In genomic region chr2:240832205-240832727, GRCh38 we compare ENCODE assay signal across 8 cellular contexts. TPM values are rescaled to one million over a fixed set of nuclear protein-coding genes. Genes with fewer than 3 reads are reported as not detected.
DNase-seq lines count a peak whose midpoint lies in the region; ATAC-seq and TF ChIP-seq lines count a peak whose summit lies in the region.

No MANE protein-coding gene starts in this region.

- H3K36me3 Mint-ChIP-seq in T-helper 1 cell treated with Interleukin-12 subunit alpha and Interleukin-12 subunit beta and Interleukin-4 antibody, amounts not matched to agents 30 μg/mL and 1 μg/mL, for 36 hours (ENCODE audit: low read depth), result no peaks in the 10 kb centered on the region
- no peaks in the 10 kb centered on the region for H3K36me3 Mint-ChIP-seq in type B pancreatic cell

- H3K27me3 ChIP-seq in prostate gland (replicated peaks; ENCODE audit: insufficient read depth), result no peaks in the 10 kb centered on the region

- peak overlapping the region; percentile 49 for H3K27ac Mint-ChIP-seq in T-helper 1 cell treated with Interleukin-12 subunit alpha and Interleukin-12 subunit beta and Interleukin-4 antibody, amounts not matched to agents 30 μg/mL and 1 μg/mL, for 36 hours
- H3K27ac Mint-ChIP-seq in type B pancreatic cell, result no peak overlapping the region

- intact Hi-C loops in left cardiac atrium (cut with DNase I) (loop anchor here (10.0 kb wide), 1 partner anchor 317 kb away; no protein-coding TSS in a partner anchor), prostate gland (cut with DNase I) (no loop called here)

- H3K4me3 ChIP-seq in HEK293 (ENCODE audit: low read depth, low read length) (peak overlapping the region; percentile 18), prostate gland (peak overlapping the region; percentile 5 to 24)

- TF ChIP-seq CTCF in HEK293 (tag by site-specific recombination; IDR thresholded peaks at IDR 0.05) (no peak), prostate gland (IDR thresholded peaks at IDR 0.05) (no peak), type B pancreatic cell (conservative IDR thresholded peaks at IDR 0.05) (no peak)

- TF ChIP-seq POLR2A in prostate gland (IDR thresholded peaks at IDR 0.05), result no peak

- H3K4me1 ChIP-seq in HEK293 (ENCODE audit: control insufficient read depth, insufficient read depth, low read length) (peaks cover 2% of the 10 kb centered on the region; the same call in 1 of the 2 replicates), prostate gland (replicated peaks) (peaks cover 5% of the 10 kb centered on the region)

- 3% methylated on average over 51 of the region's 54 CpGs for WGBS in prostate gland

- CTCF ChIA-PET in HEK293 (lab: Yijun Ruan, JAX), result no interaction called here

- H3K27me3 Mint-ChIP-seq in T-helper 1 cell treated with Interleukin-12 subunit alpha and Interleukin-12 subunit beta and Interleukin-4 antibody, amounts not matched to agents 30 μg/mL and 1 μg/mL, for 36 hours (ENCODE audit: low read depth), result peaks cover 41% of the 10 kb centered on the region
- H3K27me3 Mint-ChIP-seq in type B pancreatic cell, result peaks cover 43% of the 10 kb centered on the region

- H3K36me3 ChIP-seq in HEK293 (ENCODE audit: control insufficient read depth in 2 of 2, insufficient read depth in 1 of 2, low read length in 2 of 2) (no peaks in the 10 kb centered on the region), prostate gland (no peaks in the 10 kb centered on the region)

- peak; percentile 98 for DNase-seq in ELF-1 (ENCODE audit: low read depth, low spot score)
- peak; percentile 77 for DNase-seq in NCI-H128 (lab: John Stamatoyannopoulos, UW; ENCODE audit: unreplicated experiment)
- DNase-seq in amniotic epithelial cell (ENCODE audit: low read depth), result peak; percentile 84
- DNase-seq in left cardiac atrium, result peak; percentile 94
- DNase-seq in prostate gland (ENCODE audit: low spot score), result peak; percentile 85
- DNase-seq in type B pancreatic cell (ENCODE audit: extremely low spot score, unreplicated experiment), result peak; percentile 100

- no peak overlapping the region for H3K4me3 Mint-ChIP-seq in T-helper 1 cell treated with Interleukin-12 subunit alpha and Interleukin-12 subunit beta and Interleukin-4 antibody, amounts not matched to agents 30 μg/mL and 1 μg/mL, for 36 hours
- peak overlapping the region; percentile 78 for H3K4me3 Mint-ChIP-seq in type B pancreatic cell

- POLR2A ChIA-PET in HEK293 (lab: Yijun Ruan, JAX), result no interaction called here

- peaks cover 2% of the 10 kb centered on the region for H3K4me1 Mint-ChIP-seq in T-helper 1 cell treated with Interleukin-12 subunit alpha and Interleukin-12 subunit beta and Interleukin-4 antibody, amounts not matched to agents 30 μg/mL and 1 μg/mL, for 36 hours (ENCODE audit: low read depth)
- H3K4me1 Mint-ChIP-seq in type B pancreatic cell (ENCODE audit: unreplicated experiment), result no peaks in the 10 kb centered on the region

- no peaks in the 10 kb centered on the region for H3K9me3 Mint-ChIP-seq in T-helper 1 cell treated with Interleukin-12 subunit alpha and Interleukin-12 subunit beta and Interleukin-4 antibody, amounts not matched to agents 30 μg/mL and 1 μg/mL, for 36 hours
- H3K9me3 Mint-ChIP-seq in type B pancreatic cell, result no peaks in the 10 kb centered on the region

- H3K9me3 ChIP-seq in HEK293 (ENCODE audit: control insufficient read depth, insufficient read depth, low read depth, low read length), result no peaks in the 10 kb centered on the region
- no peaks in the 10 kb centered on the region for H3K9me3 ChIP-seq in prostate gland

- H3K27ac ChIP-seq in HEK293 (ENCODE audit: extremely low read depth, low read depth, low read length), result no peak overlapping the region
- H3K27ac ChIP-seq in prostate gland, result no peak overlapping the region

- peak; percentile 87 to 92 for ATAC-seq in left cardiac atrium

TF ChIP-seq in HEK293, 187 proteins besides CTCF, POLR2A, EP300 and RAD21 (continues in another document):
- TF ChIP-seq ZNF138 (tag by site-specific recombination; IDR thresholded peaks at IDR 0.05; ENCODE audit: borderline replicate concordance) (no peak), SP2 (tag by site-specific recombination; IDR thresholded peaks at IDR 0.05) (peak; percentile 84), PRDM4 (tag by site-specific recombination; IDR thresholded peaks at IDR 0.05) (no peak), ATF2 (tag by site-specific recombination; IDR thresholded peaks at IDR 0.05; ENCODE audit: low read depth) (no peak), AEBP2 (tag by site-specific recombination; IDR thresholded peaks at IDR 0.05; ENCODE audit: borderline replicate concordance) (no peak), ZNF37A (tag by site-specific recombination; IDR thresholded peaks at IDR 0.05) (no peak), BCL6B (tag by site-specific recombination; IDR thresholded peaks at IDR 0.05) (no peak), IKZF3 (tag by site-specific recombination; IDR thresholded peaks at IDR 0.05) (no peak), ZFP3 (tag by site-specific recombination; IDR thresholded peaks at IDR 0.05; ENCODE audit: low read depth) (no peak), ZXDB (tag by site-specific recombination; IDR thresholded peaks at IDR 0.05) (0 out of 2 replicates have a peak, but pooled peaks have one; percentile 58), ZIC2 (tag by site-specific recombination; IDR thresholded peaks at IDR 0.05) (0 out of 2 replicates have a peak, but pooled peaks have one; percentile 12), PBX3 (CRISPR knock-in tag; IDR thresholded peaks at IDR 0.05) (no peak)

RNA-seq across cellular contexts. Expression of gene KIF1A, which starts 12.2 kb away (rescaled TPM):
- total RNA-seq in left cardiac atrium (10 to 100 TPM; 27.4 to 51.5 TPM), prostate gland (10 to 100 TPM; 18.9 to 55.8 TPM), type B pancreatic cell (ENCODE audit: low replicate concordance) (78.4 and 112 TPM in 2 replicates)

RNA-seq across cellular contexts. Expression of gene AGXT, which starts 36.4 kb away (rescaled TPM):
- total RNA-seq in left cardiac atrium, result under 1 TPM; 0.24 to 0.29 TPM
- total RNA-seq in prostate gland, result not detected
- 0.51 and 1.00 TPM in 2 replicates for total RNA-seq in type B pancreatic cell (ENCODE audit: low replicate concordance)
